ENCODE assay signal across 12 cellular contexts in the genomic region with DNA sequence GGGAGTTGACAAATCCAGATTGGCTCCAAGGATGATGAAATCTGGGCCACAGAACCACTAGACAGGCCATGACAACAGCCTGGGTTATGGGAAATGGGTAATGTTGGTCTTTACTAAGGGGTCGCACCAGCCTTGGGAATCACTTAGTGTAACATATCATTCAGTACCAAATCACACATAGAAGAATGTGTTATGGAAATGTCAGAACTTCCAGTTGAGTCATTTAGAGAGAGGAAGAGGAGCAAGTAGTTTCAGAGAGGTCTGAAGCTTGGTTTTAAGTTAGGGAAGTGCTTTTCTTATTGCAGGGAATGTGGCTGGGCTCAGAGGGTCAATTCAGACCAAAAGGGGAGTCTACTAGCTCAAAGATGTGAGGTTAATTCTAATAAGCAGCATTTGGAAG.
"Had no signal": no experiment of that assay in that cellular context is flagged by ENCODE, and none has a peak within 500 bp of the region (broad histone marks: within the 10 kb centered on the region; RNA-seq: fewer than 3 reads in every experiment).

No MANE protein-coding gene starts in this region.

- H3K36me3 Mint-ChIP-seq: activated CD4-positive, alpha-beta memory T cell treated with anti-CD3 and anti-CD28 coated beads for 36 hours; naive B cell had no signal

- H3K4me3 Mint-ChIP-seq: activated CD4-positive, alpha-beta memory T cell treated with anti-CD3 and anti-CD28 coated beads for 36 hours; activated naive CD8-positive, alpha-beta T cell; activated T-cell treated with anti-CD3 and anti-CD28 coated beads, Interleukin-2, amount 50 U/mL, for 4 hours; naive B cell had no signal

- FAIRE-seq: endometrium had no signal

- H3K36me3 ChIP-seq: gastrocnemius medialis, tibial artery had no signal

- H3K27ac Mint-ChIP-seq: activated CD4-positive, alpha-beta memory T cell treated with anti-CD3 and anti-CD28 coated beads for 36 hours; activated naive CD8-positive, alpha-beta T cell; naive B cell had no signal

- H3K4me3 ChIP-seq: gastrocnemius medialis, tibial artery had no signal

- ATAC-seq: activated T-cell treated with anti-CD3 and anti-CD28 coated beads, Interleukin-2, amount 50 U/mL, for 4 hours; gastrocnemius medialis had no signal

- H3K9me3 Mint-ChIP-seq: activated CD4-positive, alpha-beta memory T cell treated with anti-CD3 and anti-CD28 coated beads for 36 hours; activated T-cell treated with anti-CD3 and anti-CD28 coated beads, Interleukin-2, amount 50 U/mL, for 4 hours; naive B cell had no signal

- H3K9me3 ChIP-seq: gastrocnemius medialis, tibial artery had no signal

- H3K27ac ChIP-seq: gastrocnemius medialis, tibial artery had no signal

- H3K27me3 Mint-ChIP-seq: activated CD4-positive, alpha-beta memory T cell treated with anti-CD3 and anti-CD28 coated beads for 36 hours; activated naive CD8-positive, alpha-beta T cell; naive B cell had no signal

- DNase-seq: activated CD4-positive, alpha-beta memory T cell treated with anti-CD3 and anti-CD28 coated beads for 36 hours; activated CD4-positive, alpha-beta T cell treated with anti-CD3 and anti-CD28 coated beads for 1 hour; activated gamma-delta T cell; activated T-cell treated with anti-CD3 and anti-CD28 coated beads, Interleukin-2, amount 50 U/mL, for 4 hours; anterior cingulate cortex; gastrocnemius medialis; naive B cell; stimulated activated CD4-positive, alpha-beta T cell treated with anti-CD3 and anti-CD28 coated beads, Interleukin-4, amount 100 ng/mL, for 4 hours; SW 1271; tibial artery had no signal

- H3K27me3 ChIP-seq: gastrocnemius medialis, tibial artery had no signal
